ENCODE assay signal across 8 cellular contexts in genomic region chr18:74353169-74353775, GRCh38. TPM values are rescaled to one million over a fixed set of nuclear protein-coding genes. Genes with fewer than 3 reads are reported as not detected.
DNase-seq lines count a peak whose midpoint lies in the region; ATAC-seq, FAIRE-seq and TF ChIP-seq lines count a peak whose summit lies in the region.

No MANE protein-coding gene starts in this region.

- no peak overlapping the region for H3K27ac Mint-ChIP-seq in activated naive CD8-positive, alpha-beta T cell treated with anti-CD3 and anti-CD28 coated beads for 36 hours
- H3K27ac Mint-ChIP-seq in glutamatergic neuron (ENCODE audit: unreplicated experiment), result no peak overlapping the region

- intact Hi-C loops in prostate gland (cut with DNase I), result loop anchor here (5.0 kb wide), 1 partner anchor 199 kb away; no protein-coding TSS in a partner anchor

- H3K4me3 ChIP-seq in prostate gland, result no peak overlapping the region

- DNase-seq in CMK (ENCODE audit: low read depth) (peak; percentile 24), RCC 7860 (ENCODE audit: low spot score) (peak; percentile 41), glutamatergic neuron (peak; percentile 54), prostate gland (ENCODE audit: low spot score) (peak; percentile 60)
- DNase-seq in activated naive CD8-positive, alpha-beta T cell treated with anti-CD3 and anti-CD28 coated beads for 36 hours, result peak; percentile 38

- no peak overlapping the region for H3K4me3 Mint-ChIP-seq in activated naive CD8-positive, alpha-beta T cell treated with anti-CD3 and anti-CD28 coated beads for 36 hours
- no peak overlapping the region for H3K4me3 Mint-ChIP-seq in glutamatergic neuron (ENCODE audit: unreplicated experiment)

- no peak for TF ChIP-seq POLR2A in prostate gland (IDR thresholded peaks at IDR 0.05)

- no peak for TF ChIP-seq EP300 in Ishikawa (IDR thresholded peaks at IDR 0.05; ENCODE audit: borderline replicate concordance)

- H3K27me3 ChIP-seq in prostate gland (replicated peaks; ENCODE audit: insufficient read depth), result no peaks in the 10 kb centered on the region

- no peaks in the 10 kb centered on the region for H3K9me3 Mint-ChIP-seq in activated naive CD8-positive, alpha-beta T cell treated with anti-CD3 and anti-CD28 coated beads for 36 hours
- no peaks in the 10 kb centered on the region for H3K9me3 Mint-ChIP-seq in glutamatergic neuron (ENCODE audit: unreplicated experiment)

- H3K27ac ChIP-seq in prostate gland, result no peak overlapping the region

- H3K36me3 ChIP-seq in prostate gland, result no peaks in the 10 kb centered on the region

- H3K4me1 ChIP-seq in prostate gland (replicated peaks), result no peaks in the 10 kb centered on the region

- 73% methylated on average over 1 of the region's 1 CpG for WGBS in prostate gland

- H3K27me3 Mint-ChIP-seq in activated naive CD8-positive, alpha-beta T cell treated with anti-CD3 and anti-CD28 coated beads for 36 hours, result no peaks in the 10 kb centered on the region
- H3K27me3 Mint-ChIP-seq in glutamatergic neuron (ENCODE audit: unreplicated experiment), result no peaks in the 10 kb centered on the region

- FAIRE-seq in RCC 7860 (lab: Jason Lieb, UNC), result peak; percentile 33

- TF ChIP-seq CTCF in glutamatergic neuron (IDR thresholded peaks at IDR 0.05; ENCODE audit: partially characterized antibody, unreplicated experiment) (peak; percentile 38), prostate gland (IDR thresholded peaks at IDR 0.05) (peak; percentile 46 to 83 (median 66))

- no peaks in the 10 kb centered on the region for H3K36me3 Mint-ChIP-seq in activated naive CD8-positive, alpha-beta T cell treated with anti-CD3 and anti-CD28 coated beads for 36 hours
- H3K36me3 Mint-ChIP-seq in glutamatergic neuron (ENCODE audit: unreplicated experiment), result no peaks in the 10 kb centered on the region

- ATAC-seq in GM19351 (IDR thresholded peaks at IDR 0.05; ENCODE audit: unreplicated experiment) (peak; percentile 79), HG03045 (IDR thresholded peaks at IDR 0.05; ENCODE audit: unreplicated experiment) (no peak)

- no peaks in the 10 kb centered on the region for H3K9me3 ChIP-seq in prostate gland

- H3K4me1 Mint-ChIP-seq in activated naive CD8-positive, alpha-beta T cell treated with anti-CD3 and anti-CD28 coated beads for 36 hours, result peaks cover 23% of the 10 kb centered on the region
- no peaks in the 10 kb centered on the region for H3K4me1 Mint-ChIP-seq in glutamatergic neuron (ENCODE audit: low read depth, unreplicated experiment)

- peak; percentile 71 for TF ChIP-seq RAD21 in Ishikawa (IDR thresholded peaks at IDR 0.05; ENCODE audit: low read depth)

TF ChIP-seq in Ishikawa, 13 proteins besides CTCF, POLR2A, EP300 and RAD21:
- no peak for TF ChIP-seq CEBPB (IDR thresholded peaks at IDR 0.05)
- TF ChIP-seq CREB1 (IDR thresholded peaks at IDR 0.05; ENCODE audit: low read depth), result no peak
- TF ChIP-seq ZBTB7A (IDR thresholded peaks at IDR 0.05; ENCODE audit: low read depth), result no peak
- no peak for TF ChIP-seq USF1 (IDR thresholded peaks at IDR 0.05)
- no peak for TF ChIP-seq TEAD4 (IDR thresholded peaks at IDR 0.05)
- no peak for TF ChIP-seq YY1 (IDR thresholded peaks at IDR 0.05; ENCODE audit: low read depth)
- no peak for TF ChIP-seq MAX (IDR thresholded peaks at IDR 0.05)
- TF ChIP-seq FOXM1 (IDR thresholded peaks at IDR 0.05; ENCODE audit: borderline replicate concordance, low read depth), result no peak
- TF ChIP-seq EGR1 (IDR thresholded peaks at IDR 0.05), result no peak
- TF ChIP-seq TCF12 (IDR thresholded peaks at IDR 0.05; ENCODE audit: low read depth), result no peak
- TF ChIP-seq NFIC (IDR thresholded peaks at IDR 0.05), result no peak
- no peak for TF ChIP-seq REST (IDR thresholded peaks at IDR 0.05; ENCODE audit: low read depth)
- no peak for TF ChIP-seq TAF1 (IDR thresholded peaks at IDR 0.05; ENCODE audit: low read depth)

RNA-seq across cellular contexts. Expression of gene C18orf63, which starts 37.6 kb away (rescaled TPM):
- not detected for total RNA-seq in activated naive CD8-positive, alpha-beta T cell treated with anti-CD3 and anti-CD28 coated beads for 36 hours
- not detected for total RNA-seq in glutamatergic neuron (ENCODE audit: unreplicated experiment)
- total RNA-seq in prostate gland, result 1 to 10 TPM in 1 of 2 donors, not detected in 1; 4.7 TPM
